ENCODE assay signal across 14 cellular contexts in genomic region chr13:42985312-42986175, GRCh38. TPM values are rescaled to one million over a fixed set of nuclear protein-coding genes. Genes with fewer than 3 reads are reported as not detected.
DNase-seq lines count a peak whose midpoint lies in the region; FAIRE-seq and TF ChIP-seq lines count a peak whose summit lies in the region.
"Had no signal": no experiment of that assay in that cellular context is flagged by ENCODE, and none has a peak within 500 bp of the region (broad histone marks: within the 10 kb centered on the region; RNA-seq: fewer than 3 reads in every experiment).

No MANE protein-coding gene starts in this region.

- H3K27me3 ChIP-seq in bronchial epithelial cell (ENCODE audit: control insufficient read depth, insufficient read depth, low read length) (no peaks in the 10 kb centered on the region), liver (ENCODE audit: control insufficient read depth in 4 of 4, insufficient read depth in 4 of 4, low read length in 3 of 4) (no peaks in the 10 kb centered on the region), stomach (no peaks in the 10 kb centered on the region)
- H3K27me3 ChIP-seq: ovary, tibial artery had no signal

- TF ChIP-seq RAD21 in liver (IDR thresholded peaks at IDR 0.05): peak in 1 of 2 donors; percentile 21

- TF ChIP-seq EP300 in stomach (IDR thresholded peaks at IDR 0.05): no peak

- H3K36me3 ChIP-seq in bronchial epithelial cell (ENCODE audit: control insufficient read depth, insufficient read depth, low read length) (no peaks in the 10 kb centered on the region), liver (ENCODE audit: control insufficient read depth in 4 of 4, insufficient read depth in 3 of 4, low read depth in 1 of 4, low read length in 3 of 4) (no peaks in the 10 kb centered on the region), stomach (no peaks in the 10 kb centered on the region)
- H3K36me3 ChIP-seq: ovary, tibial artery had no signal

- peak overlapping the region; percentile 38 to 70 for H3K27ac ChIP-seq in liver (ENCODE audit: low read depth in 1 of 2, low read length in 2 of 2)
- peak overlapping the region; percentile 34 to 84 (median 65) for H3K27ac ChIP-seq in stomach
- H3K27ac ChIP-seq: 22Rv1, SK-N-MC, tibial artery had no signal

- H3K9ac ChIP-seq in liver (ENCODE audit: low read depth in 1 of 2, low read length in 2 of 2): no peak overlapping the region

- TF ChIP-seq CTCF in bronchial epithelial cell (IDR thresholded peaks at IDR 0.05; ENCODE audit: insufficient read depth, low read length, severe bottlenecking): no peak
- no peak for TF ChIP-seq CTCF in liver (IDR thresholded peaks at IDR 0.05; ENCODE audit: low read depth, low read length, missing input control)
- no peak for TF ChIP-seq CTCF in stomach (IDR thresholded peaks at IDR 0.05)

- TF ChIP-seq POLR2A in stomach (IDR thresholded peaks at IDR 0.05): no peak

- intact Hi-C loops in stomach (cut with DNase I; ENCODE audit: low total_unique reads): no loop called here

- DNase-seq in DMS 273 (lab: John Stamatoyannopoulos, UW; ENCODE audit: unreplicated experiment): peak; percentile 54
- no peak for DNase-seq in DMS 273 treated with DMSO at 0.1 percent for 48 hours (lab: John Stamatoyannopoulos, UW)
- DNase-seq in bronchial epithelial cell (ENCODE audit: low read depth): no peak
- peak; percentile 46 for DNase-seq in stomach
- no peak for DNase-seq in GF-D8 (lab: John Stamatoyannopoulos, UW)
- no peak for DNase-seq in Kasumi-1 (lab: John Stamatoyannopoulos, UW)
- no peak for DNase-seq in activated CD4-positive, alpha-beta T cell treated with anti-CD3 and anti-CD28 coated beads for 1 hour
- DNase-seq: DND-41, NCI-H526 had no signal

- H3K4me1 ChIP-seq in liver (ENCODE audit: control insufficient read depth in 4 of 4, insufficient read depth in 4 of 4, low read length in 3 of 4) (peaks cover 3 to 15% (median 8%) of the 10 kb centered on the region in 4 donors), stomach (peaks cover 18 to 28% (median 27%) of the 10 kb centered on the region in 4 donors)

- H3K4me3 ChIP-seq in bronchial epithelial cell (ENCODE audit: low read depth, low read length) (no peak overlapping the region), liver (ENCODE audit: low read depth in 1 of 3, low read length in 3 of 3) (peak overlapping the region in 1 of 3 donors; percentile 20), stomach (no peak overlapping the region)
- H3K4me3 ChIP-seq: ovary, SK-N-MC, tibial artery had no signal

- H3K9me3 ChIP-seq in liver (ENCODE audit: control insufficient read depth in 4 of 4, low read length in 3 of 4) (no peaks in the 10 kb centered on the region), stomach (no peaks in the 10 kb centered on the region)
- H3K9me3 ChIP-seq: ovary, tibial artery had no signal

- WGBS in liver: 33% methylated on average over 8 of the region's 8 CpGs
- 40 to 55% (median 45%) methylated on average over 7 to 8 of the region's 8 CpGs for WGBS in stomach, 5 donors

- FAIRE-seq in bronchial epithelial cell (lab: Jason Lieb, UNC): peak; percentile 73

TF ChIP-seq in liver, 16 proteins besides CTCF, POLR2A, EP300 and RAD21:
- peak; percentile 87 for TF ChIP-seq YY1 (IDR thresholded peaks at IDR 0.05)
- TF ChIP-seq EGR1 (IDR thresholded peaks at IDR 0.05; ENCODE audit: low read depth in 2 of 2): no peak
- peak; percentile 95 for TF ChIP-seq SP1 (IDR thresholded peaks at IDR 0.05)
- TF ChIP-seq FOXA1 (IDR thresholded peaks at IDR 0.05): no peak
- no peak for TF ChIP-seq HNF4G (IDR thresholded peaks at IDR 0.05)
- no peak for TF ChIP-seq ZBTB33 (IDR thresholded peaks at IDR 0.05)
- peak; percentile 21 for TF ChIP-seq NR2F2 (IDR thresholded peaks at IDR 0.05)
- no peak for TF ChIP-seq FOXA2 (IDR thresholded peaks at IDR 0.05)
- no peak for TF ChIP-seq GABPA (IDR thresholded peaks at IDR 0.05 in 1 of 2, conservative IDR thresholded peaks at IDR 0.05 in 1 of 2)
- TF ChIP-seq JUND (IDR thresholded peaks at IDR 0.05): peak in 1 of 2 donors; percentile 25
- TF ChIP-seq, protein P1, sequence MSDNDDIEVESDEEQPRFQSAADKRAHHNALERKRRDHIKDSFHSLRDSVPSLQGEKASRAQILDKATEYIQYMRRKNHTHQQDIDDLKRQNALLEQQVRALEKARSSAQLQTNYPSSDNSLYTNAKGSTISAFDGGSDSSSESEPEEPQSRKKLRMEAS (IDR thresholded peaks at IDR 0.05): peak; percentile 40
- TF ChIP-seq RXRA (IDR thresholded peaks at IDR 0.05): peak; percentile 75 to 77
- no peak for TF ChIP-seq ATF3 (IDR thresholded peaks at IDR 0.05)
- peak; percentile 36 to 47 for TF ChIP-seq HNF4A (conservative IDR thresholded peaks at IDR 0.05)
- TF ChIP-seq, protein P2, sequence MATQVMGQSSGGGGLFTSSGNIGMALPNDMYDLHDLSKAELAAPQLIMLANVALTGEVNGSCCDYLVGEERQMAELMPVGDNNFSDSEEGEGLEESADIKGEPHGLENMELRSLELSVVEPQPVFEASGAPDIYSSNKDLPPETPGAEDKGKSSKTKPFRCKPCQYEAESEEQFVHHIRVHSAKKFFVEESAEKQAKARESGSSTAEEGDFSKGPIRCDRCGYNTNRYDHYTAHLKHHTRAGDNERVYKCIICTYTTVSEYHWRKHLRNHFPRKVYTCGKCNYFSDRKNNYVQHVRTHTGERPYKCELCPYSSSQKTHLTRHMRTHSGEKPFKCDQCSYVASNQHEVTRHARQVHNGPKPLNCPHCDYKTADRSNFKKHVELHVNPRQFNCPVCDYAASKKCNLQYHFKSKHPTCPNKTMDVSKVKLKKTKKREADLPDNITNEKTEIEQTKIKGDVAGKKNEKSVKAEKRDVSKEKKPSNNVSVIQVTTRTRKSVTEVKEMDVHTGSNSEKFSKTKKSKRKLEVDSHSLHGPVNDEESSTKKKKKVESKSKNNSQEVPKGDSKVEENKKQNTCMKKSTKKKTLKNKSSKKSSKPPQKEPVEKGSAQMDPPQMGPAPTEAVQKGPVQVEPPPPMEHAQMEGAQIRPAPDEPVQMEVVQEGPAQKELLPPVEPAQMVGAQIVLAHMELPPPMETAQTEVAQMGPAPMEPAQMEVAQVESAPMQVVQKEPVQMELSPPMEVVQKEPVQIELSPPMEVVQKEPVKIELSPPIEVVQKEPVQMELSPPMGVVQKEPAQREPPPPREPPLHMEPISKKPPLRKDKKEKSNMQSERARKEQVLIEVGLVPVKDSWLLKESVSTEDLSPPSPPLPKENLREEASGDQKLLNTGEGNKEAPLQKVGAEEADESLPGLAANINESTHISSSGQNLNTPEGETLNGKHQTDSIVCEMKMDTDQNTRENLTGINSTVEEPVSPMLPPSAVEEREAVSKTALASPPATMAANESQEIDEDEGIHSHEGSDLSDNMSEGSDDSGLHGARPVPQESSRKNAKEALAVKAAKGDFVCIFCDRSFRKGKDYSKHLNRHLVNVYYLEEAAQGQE (IDR thresholded peaks at IDR 0.05): peak; percentile 72
- TF ChIP-seq TAF1 (conservative IDR thresholded peaks at IDR 0.05): no peak

RNA-seq across cellular contexts. Expression of gene EPSTI1, which starts 6.5 kb away (rescaled TPM):
- total RNA-seq in bronchial epithelial cell (0.53 and 1.2 TPM in 2 replicates), liver (10 to 100 TPM in 1 of 2 donors, 1 to 10 TPM in 1; 5.3 to 20.3 TPM), stomach (100 to 1,000 TPM in 1 of 5 donors, 10 to 100 TPM in 1, 1 to 10 TPM in 2, not detected in 1; 3.8 to 115 (median 12.8) TPM)
- polyA plus RNA-seq in liver (1 to 10 TPM; 2.1 to 3.1 TPM), stomach (1 to 10 TPM; 3.5 to 5.2 (median 4.2) TPM)

RNA-seq across cellular contexts. Expression of gene DNAJC15, which starts 37.8 kb away (rescaled TPM):
- 4.2 and 18.4 TPM in 2 replicates for total RNA-seq in bronchial epithelial cell
- 10 to 100 TPM in 1 of 2 donors, 1 to 10 TPM in 1; 5.8 to 17.8 TPM for total RNA-seq in liver
- polyA plus RNA-seq in liver: 10 to 100 TPM; 10.2 to 55.4 TPM
- total RNA-seq in stomach: 10 to 100 TPM in 1 of 5 donors, 1 to 10 TPM in 4; 4.5 to 16.3 (median 5.8) TPM
- polyA plus RNA-seq in stomach: 10 to 100 TPM; 12.4 to 19.3 (median 12.4) TPM

Comparison
In these comparisons a context has a peak if more than half of its experiments do, and no peak if none do; other contexts are left out.
1. DNase-seq: peak in DMS 273 (single experiment) and stomach (single experiment); none in DMS 273 treated with DMSO at 0.1 percent for 48 hours (single experiment), bronchial epithelial cell (single experiment), GF-D8 (single experiment), Kasumi-1 (0 of 2) and activated CD4-positive, alpha-beta T cell treated with anti-CD3 and anti-CD28 coated beads for 1 hour (single experiment).